20 cellular contexts compared by ENCODE assay signal in the genomic region with DNA sequence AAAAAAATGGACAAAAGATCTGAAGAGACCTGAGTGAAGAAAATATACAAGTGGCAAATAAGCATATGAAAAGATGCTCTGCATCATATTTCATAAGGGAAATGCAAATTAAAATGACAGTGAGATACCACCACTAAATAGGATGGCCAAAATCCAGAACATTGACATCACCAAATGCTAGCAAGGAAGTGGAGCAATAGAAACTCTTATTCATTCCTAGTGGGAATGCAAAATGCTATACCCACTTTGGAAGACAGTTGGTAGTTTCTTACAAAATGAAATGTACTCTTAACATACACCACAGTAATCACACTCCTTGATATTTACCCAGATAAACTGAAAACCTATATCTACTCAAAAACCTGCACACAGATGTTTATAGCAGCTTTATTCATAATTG.
"Had no signal": no experiment of that assay in that cellular context is flagged by ENCODE, and none has a peak within 500 bp of the region (broad histone marks: within the 10 kb centered on the region; RNA-seq: fewer than 3 reads in every experiment).

No MANE protein-coding gene starts in this region.

- H3K4me2 ChIP-seq: smooth muscle cell had no signal

- H3K4me3 Mint-ChIP-seq: naive thymus-derived CD8-positive, alpha-beta T cell had no signal

- DNase-seq: cortex of kidney; dorsolateral prefrontal cortex; effector CD8-positive, alpha-beta T cell; foreskin melanocyte; heart left ventricle; hippocampal formation; islet precursor cell; mammary epithelial cell; mucosa of descending colon; naive thymus-derived CD8-positive, alpha-beta T cell; posterior cingulate gyrus; sigmoid colon; stimulated activated CD4-positive, alpha-beta T cell treated with anti-CD3 and anti-CD28 coated beads, Interleukin-2, amount 100 ng/mL, for 48 hours; stimulated activated naive CD4-positive, alpha-beta T cell treated with Interleukin-2 at 50 U/mL for 16 hours; upper lobe of right lung had no signal

- H3K9me3 ChIP-seq: mucosa of descending colon, neutrophil, right atrium auricular region, vagina had no signal

- H3K36me3 ChIP-seq: heart left ventricle, neutrophil, right atrium auricular region, sigmoid colon, tibial nerve, upper lobe of right lung, vagina had no signal

- H3K27me3 Mint-ChIP-seq: naive thymus-derived CD8-positive, alpha-beta T cell had no signal

- H3K27ac ChIP-seq: neutrophil, vagina had no signal

- H3K27me3 ChIP-seq: dorsolateral prefrontal cortex, heart left ventricle, neutrophil, right atrium auricular region, sigmoid colon, tibial nerve, upper lobe of right lung, vagina had no signal

- H3K4me3 ChIP-seq: dorsolateral prefrontal cortex, heart left ventricle, mucosa of descending colon, right atrium auricular region, sigmoid colon, smooth muscle cell, tibial nerve, upper lobe of right lung, vagina had no signal
